15 cellular contexts compared by ENCODE assay signal in the genomic region with DNA sequence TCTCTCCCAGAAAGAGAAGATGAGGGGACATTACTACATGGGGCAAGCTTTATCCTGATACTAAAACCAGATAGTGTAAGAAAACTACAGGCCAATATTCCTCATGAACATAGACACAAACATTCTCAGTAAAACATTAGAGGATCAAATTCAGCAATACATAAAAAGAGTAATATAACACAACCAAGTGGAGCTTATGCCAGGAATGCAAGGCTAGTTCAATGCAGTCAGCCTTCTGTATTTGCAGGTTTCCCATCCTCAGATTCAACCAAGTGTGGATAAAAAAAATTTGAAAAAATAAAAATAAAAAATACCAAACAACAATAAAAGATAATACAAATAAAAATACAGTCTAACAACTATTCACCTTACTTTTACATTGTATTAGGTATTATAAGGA.
"Had no signal": no experiment of that assay in that cellular context is flagged by ENCODE, and none has a peak within 500 bp of the region (broad histone marks: within the 10 kb centered on the region; RNA-seq: fewer than 3 reads in every experiment).

No MANE protein-coding gene starts in this region.

- DNase-seq: colonic mucosa; dermis blood vessel endothelial cell; foreskin melanocyte; hippocampal formation; kidney glomerular epithelial cell; mesendoderm; naive thymus-derived CD4-positive, alpha-beta T cell; spleen; stimulated activated CD4-positive, alpha-beta T cell treated with anti-CD3 and anti-CD28 coated beads, Interleukin-15, amount 100 ng/mL, for 24 hours; stimulated activated CD4-positive, alpha-beta T cell treated with anti-CD3 and anti-CD28 coated beads, Interleukin-1b, Interleukin-23, amount 100 ng/mL, for 48 hours; stimulated activated CD4-positive, alpha-beta T cell treated with anti-CD3 and anti-CD28 coated beads, Interleukin-4, amount 100 ng/mL, for 24 hours; stimulated activated naive B cell treated with anti-CD40 and anti-IgM and Interleukin-4, amounts not matched to agents 10 μg/mL and 1 μg/mL and 100 μg/mL, for 72 hours; trophoblast cell had no signal

- H3K27me3 ChIP-seq: colonic mucosa, spleen had no signal

- H3K4me3 Mint-ChIP-seq: neural crest cell had no signal

- H3K4me3 ChIP-seq: colonic mucosa, spleen had no signal

- H3K9me3 ChIP-seq: colonic mucosa had no signal

- H3K27ac ChIP-seq: colonic mucosa had no signal

- H3K4me1 ChIP-seq: colonic mucosa had no signal

- ATAC-seq: naive thymus-derived CD4-positive, alpha-beta T cell; sciatic nerve; stimulated activated naive B cell treated with anti-CD40 and anti-IgM and Interleukin-4, amounts not matched to agents 10 μg/mL and 1 μg/mL and 100 μg/mL, for 72 hours had no signal

- H3K36me3 ChIP-seq: colonic mucosa had no signal

- H3K4me1 Mint-ChIP-seq: neural crest cell had no signal

- H3K27me3 Mint-ChIP-seq: naive thymus-derived CD4-positive, alpha-beta T cell; stimulated activated naive B cell treated with anti-CD40 and anti-IgM and Interleukin-4, amounts not matched to agents 10 μg/mL and 1 μg/mL and 100 μg/mL, for 72 hours had no signal
